20 cellular contexts compared by ENCODE assay signal in the genomic region with DNA sequence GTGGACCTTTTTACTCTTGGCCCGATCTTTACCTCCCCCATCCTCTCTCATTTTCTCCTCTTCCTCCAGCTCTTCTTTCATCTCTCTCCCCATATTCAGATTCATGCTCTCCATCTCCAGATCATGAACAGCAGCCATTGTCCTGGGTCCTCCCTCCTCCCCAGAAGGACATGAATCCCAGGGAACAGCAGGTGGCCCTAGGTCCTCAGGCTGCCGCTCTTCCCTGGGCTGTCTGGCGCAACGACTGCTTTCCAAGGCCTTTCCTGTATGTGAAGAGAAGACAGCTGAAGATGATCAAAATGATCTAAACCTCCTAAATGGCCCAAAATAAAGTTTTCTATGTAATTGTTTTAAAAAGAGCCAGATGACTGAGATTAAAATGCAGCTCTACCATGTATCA. TPM values are rescaled to one million over a fixed set of nuclear protein-coding genes. Genes with fewer than 3 reads are reported as not detected.
DNase-seq lines count a peak whose midpoint lies in the region; ATAC-seq, FAIRE-seq and TF ChIP-seq lines count a peak whose summit lies in the region.
"Had no signal": no experiment of that assay in that cellular context is flagged by ENCODE, and none has a peak within 500 bp of the region (broad histone marks: within the 10 kb centered on the region; RNA-seq: fewer than 3 reads in every experiment).

No MANE protein-coding gene starts in this region.

- H3K4me1 ChIP-seq in K562 (replicated peaks in 1 of 2; ENCODE audit: control insufficient read depth in 2 of 2, insufficient read depth in 2 of 2, low read length in 2 of 2), result peaks cover 22 to 28% of the 10 kb centered on the region in 2 experiments; a peak in 4 of 5 replicates
- H3K4me1 ChIP-seq: right atrium auricular region had no signal

- H3K9me1 ChIP-seq in K562 (ENCODE audit: control insufficient read depth, insufficient read depth, low read length), result no peaks in the 10 kb centered on the region

- H3K9ac ChIP-seq in K562 (ENCODE audit: insufficient read depth in 1 of 2, low read depth in 2 of 2, low read length in 2 of 2), result no peak overlapping the region

- peak; percentile 17 to 44 (median 20); a peak in 2 of 6 replicates for TF ChIP-seq CTCF in K562 (IDR thresholded peaks at IDR 0.05 in 2 of 3, conservative IDR thresholded peaks at IDR 0.05 in 1 of 3; ENCODE audit: insufficient read depth in 2 of 3, low read depth in 1 of 3, low read length in 3 of 3)

- no TSS peak for BruUV-seq in K562 (replicated peaks; lab: Mats Ljungman, UMichigan)

- FAIRE-seq in K562 (lab: Jason Lieb, UNC), result no peak
- FAIRE-seq: GM18507 had no signal

- H4K20me1 ChIP-seq in K562 (replicated peaks; ENCODE audit: control insufficient read depth, insufficient read depth, low read length), result no peaks in the 10 kb centered on the region

- peak; percentile 48 for ATAC-seq in K562
- no peak for ATAC-seq in HG02798 (IDR thresholded peaks at IDR 0.05; ENCODE audit: poor library complexity, unreplicated experiment)
- ATAC-seq: stimulated activated naive CD8-positive, alpha-beta T cell treated with anti-CD3 and anti-CD28 coated beads, Interleukin-15, Interleukin-2, amounts not matched to agents 100 U/mL and 50 U/mL, for 24 hours had no signal

- in situ Hi-C loops in K562 (cut with MboI), result no loop called here

- no peak overlapping the region for H3K27ac Mint-ChIP-seq in activated naive CD8-positive, alpha-beta T cell treated with anti-CD3 and anti-CD28 coated beads for 36 hours
- H3K27ac Mint-ChIP-seq: activated T-helper 2 cell treated with anti-CD3 and anti-CD28 coated beads, Interferon-gamma antibody, Interleukin-2, Interleukin-4, amounts not matched to agents 10 μg/mL and 5 μg/mL and 100 μg/mL, durations not matched to agents 14 hours and 24 hours and 36 hours; H9; T-helper 1 cell treated with Interleukin-12 subunit alpha and Interleukin-12 subunit beta and Interleukin-4 antibody, amounts not matched to agents 30 μg/mL and 1 μg/mL, for 36 hours had no signal

- WGBS in K562 (ENCODE audit: insufficient coverage, low coverage, missing lambda C conversion rate), result 57% methylated on average over 4 of the region's 4 CpGs

- no peak for TF ChIP-seq EP300 in K562 (IDR thresholded peaks at IDR 0.05; ENCODE audit: low read length)

- H3K27me3 ChIP-seq in K562 (ENCODE audit: control insufficient read depth in 2 of 2, insufficient read depth in 2 of 2, low read length in 2 of 2), result no peaks in the 10 kb centered on the region
- H3K27me3 ChIP-seq: MG63, right atrium auricular region had no signal

- CTCF ChIA-PET in K562 (lab: Yijun Ruan, JAX; ENCODE audit: low intra/inter-chr PET ratio), result no interaction called here

- DNase-seq in C1 segment of cervical spinal cord (lab: John Stamatoyannopoulos, UW) (peak in 9 of 14 donors; percentile 8 to 61 (median 27)), HT-29 (ENCODE audit: low spot score) (peak; percentile 35), K562 (ENCODE audit: extremely low read depth in 1 of 4, low spot score in 3 of 4) (peak in 1 of 4 experiments; percentile 23), medulla oblongata (ENCODE audit: extremely low spot score) (peak; percentile 86), HK-2 (ENCODE audit: unreplicated experiment) (no peak), GM19238 (ENCODE audit: insufficient read length, low spot score) (no peak)
- no peak for DNase-seq in activated naive CD8-positive, alpha-beta T cell treated with anti-CD3 and anti-CD28 coated beads for 36 hours
- DNase-seq: effector memory CD4-positive, alpha-beta T cell; foreskin melanocyte; GF-D8; H9; MG63; stimulated activated naive CD8-positive, alpha-beta T cell treated with anti-CD3 and anti-CD28 coated beads, Interleukin-15, Interleukin-2, amounts not matched to agents 100 U/mL and 50 U/mL, for 24 hours had no signal

- H3K4me3 Mint-ChIP-seq in activated naive CD8-positive, alpha-beta T cell treated with anti-CD3 and anti-CD28 coated beads for 36 hours, result no peak overlapping the region
- H3K4me3 Mint-ChIP-seq: CD14-positive monocyte; H9; T-helper 1 cell treated with Interleukin-12 subunit alpha and Interleukin-12 subunit beta and Interleukin-4 antibody, amounts not matched to agents 30 μg/mL and 1 μg/mL, for 36 hours had no signal

- intact Hi-C loops in K562 (cut with micrococcal nuclease), result loop anchor here (2.0 kb wide), 2 partner anchors 50 to 174 kb away; no protein-coding TSS in a partner anchor

- H3K27ac ChIP-seq in K562 (ENCODE audit: extremely low read depth, low read depth, low read length), result no peak overlapping the region
- H3K27ac ChIP-seq: right atrium auricular region had no signal

- peak in 1 of 2 experiments; percentile 42; a peak in 1 of 4 replicates for TF ChIP-seq RAD21 in K562 (CRISPR knock-in tag; conservative IDR thresholded peaks at IDR 0.05 in 1 of 2, IDR thresholded peaks at IDR 0.05 in 1 of 2)

- no peaks in the 10 kb centered on the region for H3K27me3 Mint-ChIP-seq in activated naive CD8-positive, alpha-beta T cell treated with anti-CD3 and anti-CD28 coated beads for 36 hours

- H3K9me3 Mint-ChIP-seq in activated naive CD8-positive, alpha-beta T cell treated with anti-CD3 and anti-CD28 coated beads for 36 hours, result no peaks in the 10 kb centered on the region
- H3K9me3 Mint-ChIP-seq: activated T-helper 2 cell treated with anti-CD3 and anti-CD28 coated beads, Interferon-gamma antibody, Interleukin-2, Interleukin-4, amounts not matched to agents 10 μg/mL and 5 μg/mL and 100 μg/mL, durations not matched to agents 14 hours and 24 hours and 36 hours; H9; T-helper 1 cell treated with Interleukin-12 subunit alpha and Interleukin-12 subunit beta and Interleukin-4 antibody, amounts not matched to agents 30 μg/mL and 1 μg/mL, for 36 hours had no signal

- H3K4me3 ChIP-seq in K562, result no peak overlapping the region
- H3K4me3 ChIP-seq: MG63, right atrium auricular region had no signal

- peak overlapping the region; percentile 73; the same call in 1 of the 2 replicates for H2AFZ ChIP-seq in K562 (ENCODE audit: low read depth, low read length)

- no peak for TF ChIP-seq POLR2A in K562 (conservative IDR thresholded peaks at IDR 0.05)

- H3K4me2 ChIP-seq in K562 (ENCODE audit: insufficient read depth, low read length), result 0 out of 2 replicates have a peak overlapping the region, but pooled peaks have one; percentile 6

- peaks cover 6% of the 10 kb centered on the region for H3K4me1 Mint-ChIP-seq in activated naive CD8-positive, alpha-beta T cell treated with anti-CD3 and anti-CD28 coated beads for 36 hours
- H3K4me1 Mint-ChIP-seq: CD14-positive monocyte had no signal

- H3K36me3 Mint-ChIP-seq in activated naive CD8-positive, alpha-beta T cell treated with anti-CD3 and anti-CD28 coated beads for 36 hours, result no peaks in the 10 kb centered on the region
- H3K36me3 Mint-ChIP-seq: CD14-positive monocyte had no signal

- POLR2A ChIA-PET in K562 (lab: Yijun Ruan, JAX), result interaction anchor here (0.7 to 1.3 kb wide), 4 partner anchors 10 to 20 kb away, joined by 3 to 4 read pairs (median 3); no protein-coding TSS in a partner anchor

- no peaks in the 10 kb centered on the region for H3K36me3 ChIP-seq in K562 (ENCODE audit: control insufficient read depth, insufficient read depth, low read length)
- H3K36me3 ChIP-seq: MG63, right atrium auricular region had no signal

- H3K79me2 ChIP-seq in K562 (ENCODE audit: control insufficient read depth, insufficient read depth, low read length), result no peaks in the 10 kb centered on the region

- no peaks in the 10 kb centered on the region for H3K9me3 ChIP-seq in K562 (replicated peaks; ENCODE audit: control insufficient read depth, insufficient read depth, low read depth, low read length)
- H3K9me3 ChIP-seq: MG63, right atrium auricular region had no signal

RNA-seq across cellular contexts. Expression of a gene that starts 22.6 kb away (rescaled TPM):
- 8.5 and 12.3 TPM in 2 replicates for total RNA-seq in HT-29 (2014; rRNA removed; shearing (Covaris generic))
- not detected in 2 replicates for total RNA-seq in K562 (2011; cell fraction: chromatin; rRNA removed; ENCODE audit: low replicate concordance)
- total RNA-seq in K562 (2011; cell fraction: nucleolus; rRNA removed), result not detected in 2 replicates
- not detected in 2 replicates for total RNA-seq in K562 (2011; cell fraction: nucleoplasm; rRNA removed)
- total RNA-seq in K562 (2014; rRNA removed), result not detected in 2 replicates
- not detected in 2 replicates for total RNA-seq in K562 (2014; rRNA removed; fragmentation: Illumina TruSeq; extraction: Trizol)
- not detected in 2 replicates for total RNA-seq in K562 (2015; rRNA removed; fragmentation: Illumina TruSeq; extraction: Trizol)
- total RNA-seq in K562 (2021), result not detected in 2 replicates
- not detected in 2 replicates for polyA plus RNA-seq in K562 (2011; rRNA removed)
- not detected in 2 replicates for polyA plus RNA-seq in K562 (2011; cell fraction: cytosol; rRNA removed)
- polyA plus RNA-seq in K562 (2011; cell fraction: nucleus; rRNA removed), result not detected in 2 replicates
- 0.07 and 0.28 TPM in 2 replicates for polyA plus RNA-seq in K562 (2012)
- polyA plus RNA-seq in K562 (2014; fragmentation: Illumina TruSeq; extraction: Trizol), result not detected in 2 replicates
- polyA plus RNA-seq in K562 (2014; fragmentation: Nextera tagmentation; extraction: Ambion mirVana), result not detected
- not detected in 2 replicates for polyA plus RNA-seq in K562 (2014; rRNA removed)
- not detected in 2 replicates for polyA minus RNA-seq in K562 (2011; rRNA and poly(A)+ RNA removed)
- not detected in 2 replicates for polyA minus RNA-seq in K562 (2011; cell fraction: cytosol; rRNA and poly(A)+ RNA removed)
- not detected in 2 replicates for polyA minus RNA-seq in K562 (2011; cell fraction: nucleus; rRNA and poly(A)+ RNA removed)
- not detected for total RNA-seq in activated naive CD8-positive, alpha-beta T cell treated with anti-CD3 and anti-CD28 coated beads for 36 hours
- total RNA-seq: activated T-helper 2 cell treated with anti-CD3 and anti-CD28 coated beads, Interferon-gamma antibody, Interleukin-2, Interleukin-4, amounts not matched to agents 10 μg/mL and 5 μg/mL and 100 μg/mL, durations not matched to agents 14 hours and 24 hours and 36 hours; H9; kidney epithelial cell had no signal

RNA-seq across cellular contexts. Expression of a gene that starts 37.7 kb away (rescaled TPM):
- total RNA-seq in HT-29 (2014; rRNA removed; shearing (Covaris generic)), result 0.13 TPM in 1 of 2 replicates, not detected in the other
- total RNA-seq in K562 (2011; cell fraction: chromatin; rRNA removed; ENCODE audit: low replicate concordance), result not detected in 2 replicates
- not detected in 2 replicates for total RNA-seq in K562 (2011; cell fraction: nucleolus; rRNA removed)
- total RNA-seq in K562 (2011; cell fraction: nucleoplasm; rRNA removed), result not detected in 2 replicates
- total RNA-seq in K562 (2014; rRNA removed) (not detected in 2 replicates), K562 (2014; rRNA removed; fragmentation: Illumina TruSeq; extraction: Trizol) (not detected in 2 replicates), K562 (2015; rRNA removed; fragmentation: Illumina TruSeq; extraction: Trizol) (not detected in 2 replicates), K562 (2021) (not detected in 2 replicates)
- polyA plus RNA-seq in K562 (2011; rRNA removed) (not detected in 2 replicates), K562 (2014; fragmentation: Illumina TruSeq; extraction: Trizol) (not detected in 2 replicates), K562 (2014; fragmentation: Nextera tagmentation; extraction: Ambion mirVana) (not detected), K562 (2014; rRNA removed) (not detected in 2 replicates)
- polyA plus RNA-seq in K562 (2011; cell fraction: cytosol; rRNA removed), result not detected in 2 replicates
- not detected in 2 replicates for polyA plus RNA-seq in K562 (2011; cell fraction: nucleus; rRNA removed)
- polyA plus RNA-seq in K562 (2012), result 0.12 and 0.13 TPM in 2 replicates
- not detected in 2 replicates for polyA minus RNA-seq in K562 (2011; rRNA and poly(A)+ RNA removed)
- polyA minus RNA-seq in K562 (2011; cell fraction: cytosol; rRNA and poly(A)+ RNA removed), result not detected in 2 replicates
- polyA minus RNA-seq in K562 (2011; cell fraction: nucleus; rRNA and poly(A)+ RNA removed), result not detected in 2 replicates
- total RNA-seq in activated naive CD8-positive, alpha-beta T cell treated with anti-CD3 and anti-CD28 coated beads for 36 hours, result not detected
- total RNA-seq: activated T-helper 2 cell treated with anti-CD3 and anti-CD28 coated beads, Interferon-gamma antibody, Interleukin-2, Interleukin-4, amounts not matched to agents 10 μg/mL and 5 μg/mL and 100 μg/mL, durations not matched to agents 14 hours and 24 hours and 36 hours; H9; kidney epithelial cell; right atrium auricular region had no signal
- polyA plus RNA-seq: CD14-positive monocyte had no signal

RNA-seq across cellular contexts. Expression of a gene that starts 45.9 kb away (rescaled TPM):
- 15.0 and 15.3 TPM in 2 replicates for total RNA-seq in HT-29 (2014; rRNA removed; shearing (Covaris generic))
- 4.2 and 8.4 TPM in 2 replicates for total RNA-seq in K562 (2011; cell fraction: chromatin; rRNA removed; ENCODE audit: low replicate concordance)
- total RNA-seq in K562 (2011; cell fraction: nucleolus; rRNA removed), result 4.3 and 4.8 TPM in 2 replicates
- 12.2 and 25.1 TPM in 2 replicates for total RNA-seq in K562 (2011; cell fraction: nucleoplasm; rRNA removed)
- total RNA-seq in K562 (2014; rRNA removed), result 32.3 and 33.5 TPM in 2 replicates
- 76.2 and 86.3 TPM in 2 replicates for total RNA-seq in K562 (2014; rRNA removed; fragmentation: Illumina TruSeq; extraction: Trizol)
- 43.9 and 49.6 TPM in 2 replicates for total RNA-seq in K562 (2015; rRNA removed; fragmentation: Illumina TruSeq; extraction: Trizol)
- 78.9 and 92.3 TPM in 2 replicates for total RNA-seq in K562 (2021)
- polyA plus RNA-seq in K562 (2011; rRNA removed), result 61.3 and 72.9 TPM in 2 replicates
- 28.2 and 58.9 TPM in 2 replicates for polyA plus RNA-seq in K562 (2011; cell fraction: cytosol; rRNA removed)
- polyA plus RNA-seq in K562 (2011; cell fraction: nucleus; rRNA removed), result 14.8 and 26.1 TPM in 2 replicates
- polyA plus RNA-seq in K562 (2012), result 40.5 and 51.2 TPM in 2 replicates
- 64.4 and 71.2 TPM in 2 replicates for polyA plus RNA-seq in K562 (2014; fragmentation: Illumina TruSeq; extraction: Trizol)
- 100 to 1,000 TPM; 227 to 253 TPM for polyA plus RNA-seq in K562 (2014; fragmentation: Nextera tagmentation; extraction: Ambion mirVana)
- 51.4 and 53.7 TPM in 2 replicates for polyA plus RNA-seq in K562 (2014; rRNA removed)
- 47.8 and 54.5 TPM in 2 replicates for polyA minus RNA-seq in K562 (2011; rRNA and poly(A)+ RNA removed)
- polyA minus RNA-seq in K562 (2011; cell fraction: cytosol; rRNA and poly(A)+ RNA removed), result 16.3 and 23.9 TPM in 2 replicates
- polyA minus RNA-seq in K562 (2011; cell fraction: nucleus; rRNA and poly(A)+ RNA removed), result 3.2 and 8.7 TPM in 2 replicates
- 10 to 100 TPM; 45.6 to 49.1 TPM for total RNA-seq in activated naive CD8-positive, alpha-beta T cell treated with anti-CD3 and anti-CD28 coated beads for 36 hours

RNA-seq across cellular contexts. Expression of a gene that starts 59.5 kb away (rescaled TPM):
- total RNA-seq in HT-29 (2014; rRNA removed; shearing (Covaris generic)), result 2.3 and 4.3 TPM in 2 replicates
- 9.8 and 29.7 TPM in 2 replicates for total RNA-seq in K562 (2011; cell fraction: chromatin; rRNA removed; ENCODE audit: low replicate concordance)
- total RNA-seq in K562 (2011; cell fraction: nucleolus; rRNA removed), result 6.5 and 6.7 TPM in 2 replicates
- 12.3 and 24.0 TPM in 2 replicates for total RNA-seq in K562 (2011; cell fraction: nucleoplasm; rRNA removed)
- 3.9 and 4.4 TPM in 2 replicates for total RNA-seq in K562 (2014; rRNA removed)
- 10.7 and 11.9 TPM in 2 replicates for total RNA-seq in K562 (2014; rRNA removed; fragmentation: Illumina TruSeq; extraction: Trizol)
- total RNA-seq in K562 (2015; rRNA removed; fragmentation: Illumina TruSeq; extraction: Trizol), result 13.1 and 13.4 TPM in 2 replicates
- 13.6 and 14.6 TPM in 2 replicates for total RNA-seq in K562 (2021)
- 9.4 and 10.9 TPM in 2 replicates for polyA plus RNA-seq in K562 (2011; rRNA removed)
- polyA plus RNA-seq in K562 (2011; cell fraction: cytosol; rRNA removed), result 2.7 and 7.6 TPM in 2 replicates
- 3.3 and 4.9 TPM in 2 replicates for polyA plus RNA-seq in K562 (2011; cell fraction: nucleus; rRNA removed)
- polyA plus RNA-seq in K562 (2012), result 18.3 and 27.8 TPM in 2 replicates
- 14.2 and 14.8 TPM in 2 replicates for polyA plus RNA-seq in K562 (2014; fragmentation: Illumina TruSeq; extraction: Trizol)
- 10 to 100 TPM; 10.4 to 16.9 TPM for polyA plus RNA-seq in K562 (2014; fragmentation: Nextera tagmentation; extraction: Ambion mirVana)
- 7.3 and 10.6 TPM in 2 replicates for polyA plus RNA-seq in K562 (2014; rRNA removed)
- 8.5 and 10.3 TPM in 2 replicates for polyA minus RNA-seq in K562 (2011; rRNA and poly(A)+ RNA removed)
- 5.1 and 5.2 TPM in 2 replicates for polyA minus RNA-seq in K562 (2011; cell fraction: cytosol; rRNA and poly(A)+ RNA removed)
- polyA minus RNA-seq in K562 (2011; cell fraction: nucleus; rRNA and poly(A)+ RNA removed), result 2.2 and 6.1 TPM in 2 replicates
- 10 to 100 TPM; 10.0 to 10.1 TPM for total RNA-seq in activated naive CD8-positive, alpha-beta T cell treated with anti-CD3 and anti-CD28 coated beads for 36 hours

Comparison
In these comparisons a context has a peak if more than half of its experiments do, and no peak if none do; other contexts are left out.
1. DNase-seq: peak in C1 segment of cervical spinal cord (9 of 14), HT-29 (single experiment) and medulla oblongata (single experiment); none in activated naive CD8-positive, alpha-beta T cell treated with anti-CD3 and anti-CD28 coated beads for 36 hours (single experiment), HK-2 (single experiment) and GM19238 (single experiment).